8 cellular contexts compared by ENCODE assay signal in the genomic region with DNA sequence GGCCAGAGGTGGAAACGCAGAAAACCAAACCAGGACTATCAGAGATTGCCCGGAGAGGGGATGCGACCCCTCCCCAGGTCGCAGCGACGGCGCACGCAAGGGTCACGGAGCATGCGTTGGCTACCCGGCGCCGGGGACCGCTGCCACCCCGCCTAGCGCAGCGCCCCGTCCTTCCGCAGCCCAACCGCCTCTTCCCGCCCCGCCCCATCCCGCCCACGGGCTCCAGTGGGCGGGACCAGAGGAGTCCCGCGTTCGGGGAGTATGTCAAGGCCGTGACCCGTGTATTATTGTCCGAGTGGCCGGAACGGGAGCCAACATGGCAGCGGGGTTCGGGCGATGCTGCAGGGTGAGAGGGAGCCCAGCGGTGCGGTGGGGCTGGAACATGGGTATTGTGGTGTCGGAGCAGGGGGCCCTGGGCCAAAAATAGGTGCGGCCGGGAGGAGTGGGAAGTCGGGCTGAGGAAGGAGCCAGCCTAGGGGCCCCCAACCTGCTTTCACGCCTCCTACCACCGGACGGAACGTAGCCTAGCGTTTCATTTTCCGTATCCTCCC. TPM values are rescaled to one million over a fixed set of nuclear protein-coding genes. Genes with fewer than 3 reads are reported as not detected.
A peak's percentile ranks its signal among the peaks of the same experiment; 100 is the strongest.
DNase-seq lines count a peak whose midpoint lies in the region; ATAC-seq lines count a peak whose summit lies in the region.

A gene (plus strand): TSS at position 238 of the 551 bp plus-strand sequence. CDS start 79 bp downstream, at position 317.

- peak within 1 kb of the TSS; percentile 95 for H3K9ac ChIP-seq in endocrine pancreas (ENCODE audit: control insufficient read depth, insufficient read depth, low read length)

- 0 to 1% methylated on average over 24 to 43 of the region's 48 CpGs for WGBS in mesodermal cell (ENCODE audit: insufficient coverage in 2 of 2), 2 experiments

- H3K36me3 ChIP-seq in endocrine pancreas (ENCODE audit: control insufficient read depth, insufficient read depth, low read length) (no peaks in the 10 kb centered on the region), mesodermal cell (ENCODE audit: control insufficient read depth, insufficient read depth, low read length) (no peaks in the 10 kb centered on the region)

- peak; percentile 51 for DNase-seq in COLO829 (ENCODE audit: low spot score)
- DNase-seq in HPDE6-E6E7 (ENCODE audit: extremely low spot score) = peak; percentile 74
- DNase-seq in NOMO-1 treated with dmso at 0.1 percent for 144 hours (lab: John Stamatoyannopoulos, UW; ENCODE audit: unreplicated experiment) = peak; percentile 71
- DNase-seq in activated CD8-positive, alpha-beta memory T cell treated with anti-CD3 and anti-CD28 coated beads, Interleukin-2, amount 50 U/mL, for 1 hour (ENCODE audit: extremely low read depth) = peak; percentile 20
- peak; percentile 71 to 75 for DNase-seq in stimulated activated CD8-positive, alpha-beta memory T cell treated with anti-CD3 and anti-CD28 coated beads, Interleukin-15, amount 100 ng/mL, for 4 hours (ENCODE audit: low read depth in 2 of 2)

- H3K9me3 ChIP-seq in endocrine pancreas (ENCODE audit: control insufficient read depth, low read length) (no peaks in the 10 kb centered on the region), mesodermal cell (ENCODE audit: control insufficient read depth, low read length) (no peaks in the 10 kb centered on the region)

- H3K4me1 ChIP-seq in endocrine pancreas (ENCODE audit: control insufficient read depth, insufficient read depth, low read length) (peaks cover 9% of the 10 kb centered on the region), mesodermal cell (ENCODE audit: control insufficient read depth, insufficient read depth, low read length, poor library complexity, severe bottlenecking) (no peaks in the 10 kb centered on the region)

- H3K4me3 ChIP-seq in endocrine pancreas (ENCODE audit: control insufficient read depth, insufficient read depth, low read length) (peak within 1 kb of the TSS; percentile 96), mesodermal cell (ENCODE audit: extremely low read depth, insufficient read depth, low read length, poor library complexity, severe bottlenecking) (peak within 1 kb of the TSS; percentile 75)

- H3K27ac ChIP-seq in mesodermal cell (ENCODE audit: low read depth, low read length, severe bottlenecking) = peak within 1 kb of the TSS; percentile 81

- ATAC-seq in GM19467 (IDR thresholded peaks at IDR 0.05; ENCODE audit: unreplicated experiment) = peak; percentile 92

- no peaks in the 10 kb centered on the region for H3K27me3 ChIP-seq in endocrine pancreas (ENCODE audit: control insufficient read depth, insufficient read depth, low read length)

RNA-seq across cellular contexts. Expression of the gene that starts here (rescaled TPM):
- 31.3 TPM for polyA plus RNA-seq in mesodermal cell (2013, experiment 1 of 2)
- 39.8 TPM for polyA plus RNA-seq in mesodermal cell (2013, experiment 2 of 2)

Comparison
In these comparisons a context has a peak if more than half of its experiments do, and no peak if none do; other contexts are left out.
1. Peak in every context shown above with its lines: DNase-seq, ATAC-seq, H3K4me3 ChIP-seq and H3K27ac ChIP-seq.
2. DNase-seq: peak in every context shown above with its lines; median percentile 74 in HPDE6-E6E7; 73 in stimulated activated CD8-positive, alpha-beta memory T cell treated with anti-CD3 and anti-CD28 coated beads, Interleukin-15, amount 100 ng/mL, for 4 hours; 71 in NOMO-1 treated with dmso at 0.1 percent for 144 hours; 51 in COLO829; 20 in activated CD8-positive, alpha-beta memory T cell treated with anti-CD3 and anti-CD28 coated beads, Interleukin-2, amount 50 U/mL, for 1 hour.